1 cellular context compared by ENCODE assay signal in the genomic region with DNA sequence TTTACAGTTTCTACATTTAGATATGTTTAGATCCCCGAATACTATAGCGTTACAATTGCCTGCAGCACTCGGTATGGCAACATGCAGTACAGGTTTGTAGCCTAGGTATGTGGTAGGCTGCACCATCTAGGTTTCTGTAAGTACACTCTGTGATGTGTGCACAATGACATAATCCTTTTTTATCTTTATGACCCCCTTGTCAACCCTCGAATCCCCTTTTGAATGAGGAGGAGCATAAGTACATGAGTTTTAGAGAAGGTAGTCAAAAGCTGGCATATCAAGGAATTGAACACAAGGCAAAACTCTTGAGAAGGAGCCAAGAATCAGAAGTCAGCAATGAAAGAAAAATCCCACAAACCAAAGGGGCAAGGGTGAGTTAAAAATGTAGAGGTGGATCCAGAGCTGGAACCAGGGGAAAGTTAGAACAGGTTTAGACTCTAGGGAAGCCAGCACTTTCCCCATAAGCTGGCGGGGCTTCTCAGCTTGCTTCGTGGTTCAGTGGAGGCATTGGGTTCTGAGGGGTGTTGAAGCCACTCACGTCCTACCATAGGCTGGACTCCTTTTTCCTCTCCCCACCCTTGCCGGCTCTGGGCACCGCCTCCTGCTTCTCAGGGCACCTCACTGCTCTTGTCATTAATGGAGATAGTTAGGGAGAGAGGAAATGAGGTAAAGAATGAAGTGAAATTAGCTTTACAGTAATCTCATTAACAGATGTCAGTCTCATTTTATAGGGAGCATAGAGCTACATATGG.
A peak's percentile ranks its signal among the peaks of the same experiment; 100 is the strongest.
TF ChIP-seq lines count a peak whose summit lies in the region.

No MANE protein-coding gene starts in this region.

TF ChIP-seq in HEK293, 187 proteins besides CTCF, POLR2A, EP300 and RAD21 (continued from another document):
- TF ChIP-seq, protein P1, sequence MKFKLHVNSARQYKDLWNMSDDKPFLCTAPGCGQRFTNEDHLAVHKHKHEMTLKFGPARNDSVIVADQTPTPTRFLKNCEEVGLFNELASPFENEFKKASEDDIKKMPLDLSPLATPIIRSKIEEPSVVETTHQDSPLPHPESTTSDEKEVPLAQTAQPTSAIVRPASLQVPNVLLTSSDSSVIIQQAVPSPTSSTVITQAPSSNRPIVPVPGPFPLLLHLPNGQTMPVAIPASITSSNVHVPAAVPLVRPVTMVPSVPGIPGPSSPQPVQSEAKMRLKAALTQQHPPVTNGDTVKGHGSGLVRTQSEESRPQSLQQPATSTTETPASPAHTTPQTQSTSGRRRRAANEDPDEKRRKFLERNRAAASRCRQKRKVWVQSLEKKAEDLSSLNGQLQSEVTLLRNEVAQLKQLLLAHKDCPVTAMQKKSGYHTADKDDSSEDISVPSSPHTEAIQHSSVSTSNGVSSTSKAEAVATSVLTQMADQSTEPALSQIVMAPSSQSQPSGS (tag by site-specific recombination; IDR thresholded peaks at IDR 0.05; ENCODE audit: low read depth), result peak; percentile 63
- no peak for TF ChIP-seq EGR2 (tag by site-specific recombination; IDR thresholded peaks at IDR 0.05; ENCODE audit: low read depth)
